Comparison of ENCODE assay signal across 20 cellular contexts in genomic region chr7:36209814-36210183, GRCh38. TPM values are rescaled to one million over a fixed set of nuclear protein-coding genes. Genes with fewer than 3 reads are reported as not detected.
DNase-seq lines count a peak whose midpoint lies in the region; ATAC-seq and TF ChIP-seq lines count a peak whose summit lies in the region.
"Had no signal": no experiment of that assay in that cellular context is flagged by ENCODE, and none has a peak within 500 bp of the region (broad histone marks: within the 10 kb centered on the region; RNA-seq: fewer than 3 reads in every experiment).

No MANE protein-coding gene starts in this region.

- no peak overlapping the region for H3K4me2 ChIP-seq in smooth muscle cell
- H3K4me2 ChIP-seq: SK-N-SH had no signal

- no peak for ATAC-seq in CD4-positive, CD25-positive, alpha-beta regulatory T cell (ENCODE audit: low read depth in 2 of 2)
- ATAC-seq in T-helper 17 cell, result no peak
- ATAC-seq: left lung had no signal

- TF ChIP-seq POLR2A in thyroid gland (IDR thresholded peaks at IDR 0.05), result no peak

- no peaks in the 10 kb centered on the region for H4K20me1 ChIP-seq in smooth muscle cell (ENCODE audit: low read depth)

- WGBS in smooth muscle cell (ENCODE audit: low lambda C conversion rate), result 88% methylated on average over 5 of the region's 5 CpGs
- WGBS in thyroid gland, 2 donors, result 71 to 75% methylated on average over 5 of the region's 5 CpGs

- H3F3A ChIP-seq in smooth muscle cell (ENCODE audit: low read depth), result peaks cover 8% of the 10 kb centered on the region

- no peaks in the 10 kb centered on the region for H3K27me3 ChIP-seq in CD4-positive, CD25-positive, alpha-beta regulatory T cell (ENCODE audit: control insufficient read depth, insufficient read depth, low read length)
- H3K27me3 ChIP-seq in smooth muscle cell (ENCODE audit: low read depth) (no peaks in the 10 kb centered on the region), thyroid gland (no peaks in the 10 kb centered on the region)
- H3K27me3 ChIP-seq: left lung, spleen had no signal

- peak overlapping the region; percentile 91 to 97 (median 92) for H3K27ac Mint-ChIP-seq in CD4-positive, CD25-positive, alpha-beta regulatory T cell
- peak overlapping the region; percentile 100 for H3K27ac Mint-ChIP-seq in T-helper 17 cell
- peak overlapping the region; percentile 81 for H3K27ac Mint-ChIP-seq in mesothelial cell of epicardium
- no peak overlapping the region for H3K27ac Mint-ChIP-seq in Calu3 (ENCODE audit: unreplicated experiment)
- H3K27ac Mint-ChIP-seq: activated naive CD4-positive, alpha-beta T cell treated with anti-CD3 and anti-CD28 coated beads, Interleukin-2, amount 10 ng/mL, durations not matched to agents 7 days and 5 days; activated T-cell treated with anti-CD3 and anti-CD28 coated beads, Interleukin-2, amount 50 U/mL, for 72 hours; stimulated activated naive CD8-positive, alpha-beta T cell treated with anti-CD3 and anti-CD28 coated beads, Interleukin-15, Interleukin-2, amounts not matched to agents 100 ng/mL and 50 ng/mL, for 24 hours had no signal

- H3K4me1 ChIP-seq in CD4-positive, CD25-positive, alpha-beta regulatory T cell (ENCODE audit: control insufficient read depth, insufficient read depth, low read length, poor library complexity, severe bottlenecking), result peaks cover 30% of the 10 kb centered on the region
- H3K4me1 ChIP-seq in smooth muscle cell (ENCODE audit: low read depth), result peaks cover 7% of the 10 kb centered on the region
- H3K4me1 ChIP-seq in thyroid gland, result peaks cover 15 to 18% of the 10 kb centered on the region in 2 donors

- CTCF ChIA-PET in Calu3 (lab: Charles Lee), result interaction anchor here (0.6 kb wide), 1 partner anchor 166 kb away, joined by 4 read pairs; no protein-coding TSS in a partner anchor

- intact Hi-C loops in thyroid gland (cut with DNase I) (no loop called here), Calu3 (cut with micrococcal nuclease; ENCODE audit: unreplicated experiment) (loop anchor here (5.0 kb wide), 1 partner anchor 83 kb away; no protein-coding TSS in a partner anchor)

- H3K4me1 Mint-ChIP-seq in CD4-positive, CD25-positive, alpha-beta regulatory T cell, result peaks cover 20 to 48% (median 33%) of the 10 kb centered on the region in 4 donors
- peaks cover 42% of the 10 kb centered on the region for H3K4me1 Mint-ChIP-seq in T-helper 17 cell
- peaks cover 80% of the 10 kb centered on the region for H3K4me1 Mint-ChIP-seq in mesothelial cell of epicardium
- H3K4me1 Mint-ChIP-seq in Calu3 (ENCODE audit: low read depth, unreplicated experiment), result peaks cover 60% of the 10 kb centered on the region

- no peaks in the 10 kb centered on the region for H3K36me3 ChIP-seq in CD4-positive, CD25-positive, alpha-beta regulatory T cell (ENCODE audit: control insufficient read depth, insufficient read depth, low read length)
- H3K36me3 ChIP-seq in smooth muscle cell (ENCODE audit: low read depth) (no peaks in the 10 kb centered on the region), thyroid gland (no peaks in the 10 kb centered on the region)
- H3K36me3 ChIP-seq: left lung, spleen had no signal

- peak overlapping the region; percentile 13 for H3K9ac ChIP-seq in smooth muscle cell (ENCODE audit: low read depth)
- H3K9ac ChIP-seq: SK-N-SH had no signal

- no peak for DNase-seq in CD4-positive, CD25-positive, alpha-beta regulatory T cell
- DNase-seq in T-helper 17 cell (no peak), mesothelial cell of epicardium (ENCODE audit: low spot score in 2 of 2, unreplicated experiment in 2 of 2) (no peak), smooth muscle cell (lab: John Stamatoyannopoulos, UW; ENCODE audit: unreplicated experiment) (no peak), thyroid gland (no peak), Calu3 (no peak), AG08396 (ENCODE audit: low spot score) (no peak)
- no peak for DNase-seq in stimulated activated CD4-positive, alpha-beta T cell treated with anti-CD3 and anti-CD28 coated beads, Interleukin-4, amount 100 ng/mL, for 4 hours
- DNase-seq: activated naive CD4-positive, alpha-beta T cell treated with anti-CD3 and anti-CD28 coated beads, Interleukin-2, amount 10 ng/mL, durations not matched to agents 7 days and 5 days; anterior cingulate cortex; DMS153; GDM1; left lung; mucosa of descending colon; SK-N-SH; spleen; stimulated activated CD4-positive, alpha-beta T cell treated with anti-CD3 and anti-CD28 coated beads, Interleukin-4, amount 100 ng/mL, for 1 hour had no signal

- H3K79me2 ChIP-seq in smooth muscle cell (ENCODE audit: low read depth), result no peaks in the 10 kb centered on the region

- peaks cover 0 to 2% (median 0%) of the 10 kb centered on the region in 7 donors for H3K9me3 Mint-ChIP-seq in CD4-positive, CD25-positive, alpha-beta regulatory T cell
- peaks cover 3% of the 10 kb centered on the region for H3K9me3 Mint-ChIP-seq in mesothelial cell of epicardium
- H3K9me3 Mint-ChIP-seq in Calu3 (ENCODE audit: low read depth, unreplicated experiment), result no peaks in the 10 kb centered on the region
- H3K9me3 Mint-ChIP-seq: activated naive CD4-positive, alpha-beta T cell treated with anti-CD3 and anti-CD28 coated beads, Interleukin-2, amount 10 ng/mL, durations not matched to agents 7 days and 5 days; activated T-cell treated with anti-CD3 and anti-CD28 coated beads, Interleukin-2, amount 50 U/mL, for 72 hours; stimulated activated naive CD8-positive, alpha-beta T cell treated with anti-CD3 and anti-CD28 coated beads, Interleukin-15, Interleukin-2, amounts not matched to agents 100 ng/mL and 50 ng/mL, for 24 hours had no signal

- peak overlapping the region in 1 of 4 donors; percentile 58 for H3K4me3 Mint-ChIP-seq in CD4-positive, CD25-positive, alpha-beta regulatory T cell
- H3K4me3 Mint-ChIP-seq in T-helper 17 cell (peak overlapping the region; percentile 75), mesothelial cell of epicardium (no peak overlapping the region), Calu3 (ENCODE audit: low read depth, unreplicated experiment) (no peak overlapping the region)
- H3K4me3 Mint-ChIP-seq: activated naive CD4-positive, alpha-beta T cell treated with anti-CD3 and anti-CD28 coated beads, Interleukin-2, amount 10 ng/mL, durations not matched to agents 7 days and 5 days; stimulated activated naive CD8-positive, alpha-beta T cell treated with anti-CD3 and anti-CD28 coated beads, Interleukin-15, Interleukin-2, amounts not matched to agents 100 ng/mL and 50 ng/mL, for 24 hours had no signal

- H3K36me3 Mint-ChIP-seq in CD4-positive, CD25-positive, alpha-beta regulatory T cell, result no peaks in the 10 kb centered on the region
- H3K36me3 Mint-ChIP-seq in T-helper 17 cell (ENCODE audit: low read depth), result peaks cover 2% of the 10 kb centered on the region
- no peaks in the 10 kb centered on the region for H3K36me3 Mint-ChIP-seq in mesothelial cell of epicardium
- H3K36me3 Mint-ChIP-seq in Calu3 (ENCODE audit: insufficient read depth, unreplicated experiment), result peaks cover 14% of the 10 kb centered on the region
- H3K36me3 Mint-ChIP-seq: activated naive CD4-positive, alpha-beta T cell treated with anti-CD3 and anti-CD28 coated beads, Interleukin-2, amount 10 ng/mL, durations not matched to agents 7 days and 5 days had no signal

- no peaks in the 10 kb centered on the region for H3K9me3 ChIP-seq in CD4-positive, CD25-positive, alpha-beta regulatory T cell (ENCODE audit: control insufficient read depth in 2 of 2, low read length in 2 of 2)
- H3K9me3 ChIP-seq in T-helper 17 cell (ENCODE audit: control insufficient read depth, low read length, poor library complexity, severe bottlenecking), result no peaks in the 10 kb centered on the region
- no peaks in the 10 kb centered on the region for H3K9me3 ChIP-seq in smooth muscle cell (replicated peaks; ENCODE audit: low read depth)
- no peaks in the 10 kb centered on the region for H3K9me3 ChIP-seq in thyroid gland
- H3K9me3 ChIP-seq: left lung, mucosa of descending colon, SK-N-SH, spleen had no signal

- TF ChIP-seq CTCF in mesothelial cell of epicardium (IDR thresholded peaks at IDR 0.05; ENCODE audit: unreplicated experiment), result no peak
- no peak for TF ChIP-seq CTCF in smooth muscle cell (IDR thresholded peaks at IDR 0.05; ENCODE audit: borderline replicate concordance, insufficient read depth, poor library complexity, severe bottlenecking)
- no peak for TF ChIP-seq CTCF in thyroid gland (IDR thresholded peaks at IDR 0.05)
- TF ChIP-seq CTCF in Calu3 (IDR thresholded peaks at IDR 0.05; ENCODE audit: unreplicated experiment), result no peak

- no peaks in the 10 kb centered on the region for H3K27me3 Mint-ChIP-seq in CD4-positive, CD25-positive, alpha-beta regulatory T cell
- H3K27me3 Mint-ChIP-seq in T-helper 17 cell, result no peaks in the 10 kb centered on the region
- H3K27me3 Mint-ChIP-seq in mesothelial cell of epicardium (ENCODE audit: low read depth), result no peaks in the 10 kb centered on the region
- H3K27me3 Mint-ChIP-seq in Calu3 (ENCODE audit: unreplicated experiment), result no peaks in the 10 kb centered on the region
- H3K27me3 Mint-ChIP-seq: activated naive CD4-positive, alpha-beta T cell treated with anti-CD3 and anti-CD28 coated beads, Interleukin-2, amount 10 ng/mL, durations not matched to agents 7 days and 5 days; stimulated activated naive CD8-positive, alpha-beta T cell treated with anti-CD3 and anti-CD28 coated beads, Interleukin-15, Interleukin-2, amounts not matched to agents 100 ng/mL and 50 ng/mL, for 24 hours had no signal

- peak overlapping the region; percentile 78 for H3K27ac ChIP-seq in CD4-positive, CD25-positive, alpha-beta regulatory T cell (ENCODE audit: insufficient read depth, low read length, poor library complexity, severe bottlenecking)
- H3K27ac ChIP-seq in smooth muscle cell (ENCODE audit: low read depth), result no peak overlapping the region
- H3K27ac ChIP-seq in thyroid gland, result no peak overlapping the region
- H3K27ac ChIP-seq: C4-2B had no signal

- no peak overlapping the region for H2AFZ ChIP-seq in smooth muscle cell (ENCODE audit: low read depth)

- H3K4me3 ChIP-seq in CD4-positive, CD25-positive, alpha-beta regulatory T cell (ENCODE audit: low read depth, low read length), result peak overlapping the region; percentile 31
- H3K4me3 ChIP-seq in smooth muscle cell, result no peak overlapping the region
- H3K4me3 ChIP-seq in thyroid gland (replicated peaks in 1 of 3), result no peak overlapping the region
- H3K4me3 ChIP-seq: left lung, mucosa of descending colon, spleen had no signal

- BruUV-seq in Calu3 (replicated peaks; lab: Mats Ljungman, UMichigan), result no TSS peak

RNA-seq across cellular contexts. Expression of gene EEPD1, which starts 56.7 kb away (rescaled TPM):
- 9.2 TPM for total RNA-seq in CD4-positive, CD25-positive, alpha-beta regulatory T cell
- 10 to 100 TPM; 10.6 to 24.4 (median 16.4) TPM for polyA plus RNA-seq in CD4-positive, CD25-positive, alpha-beta regulatory T cell
- 10 to 100 TPM; 15.7 to 20.7 TPM for total RNA-seq in T-helper 17 cell
- 18.0 to 21.8 TPM (median 20.1 TPM) in 3 replicates for total RNA-seq in mesothelial cell of epicardium
- total RNA-seq in smooth muscle cell, result 0.58 and 1.5 TPM in 2 replicates
- 1.5 and 1.9 TPM in 2 replicates for polyA plus RNA-seq in smooth muscle cell
- total RNA-seq in thyroid gland, result 1 to 10 TPM; 2.2 to 9.3 (median 6.2) TPM
- 48.8 and 55.5 TPM in 2 replicates for total RNA-seq in Calu3 (2022)
